ENCODE assay signal across 12 cellular contexts in genomic region chr1:93964777-93965200, GRCh38. TPM values are rescaled to one million over a fixed set of nuclear protein-coding genes. Genes with fewer than 3 reads are reported as not detected.
DNase-seq lines count a peak whose midpoint lies in the region; ATAC-seq and TF ChIP-seq lines count a peak whose summit lies in the region.
"Had no signal": no experiment of that assay in that cellular context is flagged by ENCODE, and none has a peak within 500 bp of the region (broad histone marks: within the 10 kb centered on the region; RNA-seq: fewer than 3 reads in every experiment).

No MANE protein-coding gene starts in this region.

- H3K36me3 Mint-ChIP-seq in glutamatergic neuron (ENCODE audit: unreplicated experiment): no peaks in the 10 kb centered on the region
- H3K36me3 Mint-ChIP-seq: CD4-positive, CD25-positive, alpha-beta regulatory T cell had no signal

- DNase-seq in GM10266 (ENCODE audit: extremely low spot score): peak; percentile 23
- peak; percentile 87 for DNase-seq in NCI-H226
- no peak for DNase-seq in omental fat pad (ENCODE audit: low spot score)
- no peak for DNase-seq in NCI-H526 (lab: John Stamatoyannopoulos, UW)
- no peak for DNase-seq in glutamatergic neuron
- DNase-seq: activated T-cell treated with anti-CD3 and anti-CD28 coated beads, Interleukin-2, amount 50 U/mL, for 4 hours; CD4-positive, CD25-positive, alpha-beta regulatory T cell; MM.1S; NCI-H510A had no signal

- TF ChIP-seq CTCF in GM10266 (IDR thresholded peaks at IDR 0.05; ENCODE audit: control insufficient read depth, insufficient read depth, low read depth, missing control alignments): no peak
- TF ChIP-seq CTCF in omental fat pad (IDR thresholded peaks at IDR 0.05): no peak
- TF ChIP-seq CTCF in glutamatergic neuron (IDR thresholded peaks at IDR 0.05; ENCODE audit: partially characterized antibody, unreplicated experiment): no peak

- ATAC-seq in esophagus mucosa: peak; percentile 92
- peak; percentile 82 for ATAC-seq in omental fat pad (ENCODE audit: low FRiP score)
- ATAC-seq in HG02678 (IDR thresholded peaks at IDR 0.05; ENCODE audit: unreplicated experiment): no peak
- no peak for ATAC-seq in GM21576 (IDR thresholded peaks at IDR 0.05; ENCODE audit: unreplicated experiment)
- ATAC-seq: activated T-cell treated with anti-CD3 and anti-CD28 coated beads, Interleukin-2, amount 50 U/mL, for 4 hours had no signal

- no peak overlapping the region for H3K4me3 Mint-ChIP-seq in glutamatergic neuron (ENCODE audit: unreplicated experiment)
- H3K4me3 Mint-ChIP-seq: activated T-cell treated with anti-CD3 and anti-CD28 coated beads, Interleukin-2, amount 50 U/mL, for 4 hours had no signal

- peaks cover 2% of the 10 kb centered on the region for H3K9me3 Mint-ChIP-seq in glutamatergic neuron (ENCODE audit: unreplicated experiment)
- H3K9me3 Mint-ChIP-seq: activated T-cell treated with anti-CD3 and anti-CD28 coated beads, Interleukin-2, amount 50 U/mL, for 4 hours had no signal

- no peaks in the 10 kb centered on the region for H3K27me3 Mint-ChIP-seq in glutamatergic neuron (ENCODE audit: unreplicated experiment)

- no peak overlapping the region for H3K27ac Mint-ChIP-seq in glutamatergic neuron (ENCODE audit: unreplicated experiment)

- H3K4me1 Mint-ChIP-seq in glutamatergic neuron (ENCODE audit: low read depth, unreplicated experiment): peaks cover 7% of the 10 kb centered on the region
- H3K4me1 Mint-ChIP-seq: CD4-positive, CD25-positive, alpha-beta regulatory T cell had no signal

RNA-seq across cellular contexts. Expression of gene GCLM, which starts 55.6 kb away (rescaled TPM):
- 11.6 TPM for total RNA-seq in esophagus mucosa
- total RNA-seq in omental fat pad: 10 to 100 TPM; 16.7 to 43.2 (median 27.7) TPM
- 14.9 TPM for total RNA-seq in glutamatergic neuron (ENCODE audit: unreplicated experiment)

Comparison
In these comparisons a context has a peak if more than half of its experiments do, and no peak if none do; other contexts are left out.
1. DNase-seq: peak in GM10266 (single experiment) and NCI-H226 (single experiment); none in omental fat pad (single experiment), NCI-H526 (0 of 2) and glutamatergic neuron (single experiment).
2. ATAC-seq: peak in esophagus mucosa (single experiment) and omental fat pad (single experiment); none in HG02678 (single experiment) and GM21576 (single experiment).